Comparison of ENCODE assay signal across 8 cellular contexts in genomic region chr9:96327694-96328352, GRCh38. TPM values are rescaled to one million over a fixed set of nuclear protein-coding genes. Genes with fewer than 3 reads are reported as not detected.
DNase-seq lines count a peak whose midpoint lies in the region; ATAC-seq, FAIRE-seq and TF ChIP-seq lines count a peak whose summit lies in the region.

No MANE protein-coding gene starts in this region.

- peak; percentile 76 for DNase-seq in SK-MEL-5 (ENCODE audit: low read depth, low spot score)
- DNase-seq in astrocyte (ENCODE audit: low read depth) = peak; percentile 16
- DNase-seq in hippocampal formation (lab: John Stamatoyannopoulos, UW) = peak; percentile 31 to 40
- peak; percentile 49 for DNase-seq in stimulated activated CD4-positive, alpha-beta T cell treated with anti-CD3 and anti-CD28 coated beads, Interleukin-15, amount 100 ng/mL, for 24 hours
- DNase-seq in NCI-H187 (lab: John Stamatoyannopoulos, UW) = no peak

- H3K36me3 ChIP-seq in DOHH2 (ENCODE audit: control insufficient read depth, low read length) = no peaks in the 10 kb centered on the region
- no peaks in the 10 kb centered on the region for H3K36me3 ChIP-seq in astrocyte (ENCODE audit: insufficient read depth, low read length)

- H3K79me2 ChIP-seq in DOHH2 (ENCODE audit: control insufficient read depth, low read length) (no peaks in the 10 kb centered on the region), astrocyte (ENCODE audit: insufficient read depth, low read length) (no peaks in the 10 kb centered on the region)

- H3K4me3 ChIP-seq in DOHH2 (ENCODE audit: low read length) (no peak overlapping the region), astrocyte (ENCODE audit: insufficient read depth, low read depth, low read length) (no peak overlapping the region)

- peak; percentile 57 for TF ChIP-seq CTCF in DOHH2 (IDR thresholded peaks at IDR 0.05; ENCODE audit: low read depth, low read length, poor library complexity, severe bottlenecking)
- TF ChIP-seq CTCF in astrocyte (IDR thresholded peaks at IDR 0.05; ENCODE audit: insufficient read depth, low read depth, low read length) = peak; percentile 80

- ATAC-seq in HG03196 (IDR thresholded peaks at IDR 0.05; ENCODE audit: unreplicated experiment) (peak; percentile 63), HG03135 (IDR thresholded peaks at IDR 0.05; ENCODE audit: unreplicated experiment) (no peak)

- no peak overlapping the region for H3K27ac Mint-ChIP-seq in astrocyte (ENCODE audit: unreplicated experiment)

- no peaks in the 10 kb centered on the region for H3K9me3 Mint-ChIP-seq in astrocyte (ENCODE audit: unreplicated experiment)

- H3K27me3 ChIP-seq in DOHH2 (ENCODE audit: control insufficient read depth, low read length) = no peaks in the 10 kb centered on the region
- H3K27me3 ChIP-seq in astrocyte (ENCODE audit: insufficient read depth, low read length) = no peaks in the 10 kb centered on the region

- no peaks in the 10 kb centered on the region for H3K9me2 ChIP-seq in DOHH2 (replicated peaks; ENCODE audit: control insufficient read depth, low read length)

- no peak overlapping the region for H3K27ac ChIP-seq in DOHH2 (ENCODE audit: low read depth, low read length)
- no peak overlapping the region for H3K27ac ChIP-seq in astrocyte (ENCODE audit: low read depth, low read length)

- H4K20me1 ChIP-seq in DOHH2 (ENCODE audit: control insufficient read depth, insufficient read depth, low read depth, low read length) = no peaks in the 10 kb centered on the region
- no peaks in the 10 kb centered on the region for H4K20me1 ChIP-seq in astrocyte (ENCODE audit: insufficient read depth, low read length)

- H2AFZ ChIP-seq in astrocyte (ENCODE audit: low read depth, low read length) = no peak overlapping the region

- no peaks in the 10 kb centered on the region for H3K4me1 ChIP-seq in DOHH2 (ENCODE audit: control insufficient read depth, low read length)
- H3K4me1 ChIP-seq in astrocyte (ENCODE audit: insufficient read depth, low read length) = peaks cover 11% of the 10 kb centered on the region

- no peaks in the 10 kb centered on the region for H3F3A ChIP-seq in DOHH2 (ENCODE audit: control insufficient read depth, insufficient read depth)

- no peaks in the 10 kb centered on the region for H3K27me3 Mint-ChIP-seq in astrocyte (ENCODE audit: low read depth, unreplicated experiment)

- H3K4me2 ChIP-seq in DOHH2 (ENCODE audit: low read length) (no peak overlapping the region), astrocyte (ENCODE audit: low read length) (no peak overlapping the region)

- peaks cover 6% of the 10 kb centered on the region for H3K36me3 Mint-ChIP-seq in astrocyte (ENCODE audit: low read depth, unreplicated experiment)

- no peak for FAIRE-seq in astrocyte (lab: Jason Lieb, UNC)

- H3K9ac ChIP-seq in astrocyte (ENCODE audit: low read length) = no peak overlapping the region

- H3K4me1 Mint-ChIP-seq in astrocyte (ENCODE audit: low read depth, unreplicated experiment) = peaks cover 9% of the 10 kb centered on the region

- H3K9me3 ChIP-seq in DOHH2 (ENCODE audit: control insufficient read depth, insufficient read depth, low read length) = no peaks in the 10 kb centered on the region
- no peaks in the 10 kb centered on the region for H3K9me3 ChIP-seq in astrocyte (ENCODE audit: insufficient read depth, low read depth, low read length)

- no peak overlapping the region for H3K4me3 Mint-ChIP-seq in astrocyte (ENCODE audit: unreplicated experiment)

- in situ Hi-C loops in SK-MEL-5 (cut with HindIII; ENCODE audit: low pct_unique_long_range_greater_than_20kb, low sequenced_read_pairs) = no loop called here

RNA-seq across cellular contexts. Expression of gene HSD17B3, which starts 25.8 kb away (rescaled TPM):
- not detected in 2 replicates for total RNA-seq in SK-MEL-5 (2014; rRNA removed; shearing (Covaris generic))
- not detected in 2 replicates for polyA plus RNA-seq in SK-MEL-5 (2015; cell fraction: cytosol; rRNA removed)
- polyA plus RNA-seq in SK-MEL-5 (2015; cell fraction: nucleus; rRNA removed) = 1.5 TPM in 1 of 2 replicates, not detected in the other
- 0.26 TPM in 1 of 2 replicates, not detected in the other for total RNA-seq in astrocyte

RNA-seq across cellular contexts. Expression of gene SLC35D2, which starts 55.7 kb away (rescaled TPM):
- 48.7 and 54.5 TPM in 2 replicates for total RNA-seq in SK-MEL-5 (2014; rRNA removed; shearing (Covaris generic))
- polyA plus RNA-seq in SK-MEL-5 (2015; cell fraction: cytosol; rRNA removed) = 39.6 and 42.5 TPM in 2 replicates
- polyA plus RNA-seq in SK-MEL-5 (2015; cell fraction: nucleus; rRNA removed) = 20.6 and 24.1 TPM in 2 replicates
- 36.6 and 37.3 TPM in 2 replicates for total RNA-seq in astrocyte

Comparison
In these comparisons a context has a peak if more than half of its experiments do, and no peak if none do; other contexts are left out.
1. DNase-seq: peak in SK-MEL-5 (single experiment), astrocyte (single experiment), hippocampal formation (2 of 2) and stimulated activated CD4-positive, alpha-beta T cell treated with anti-CD3 and anti-CD28 coated beads, Interleukin-15, amount 100 ng/mL, for 24 hours (single experiment); none in NCI-H187 (0 of 2).